In genomic region chr6:116444092-116444491, GRCh38 we compare ENCODE assay signal across 1 cellular context.
TF ChIP-seq lines count a peak whose summit lies in the region.

No MANE protein-coding gene starts in this region.

TF ChIP-seq in A549, 52 proteins besides CTCF, POLR2A, EP300 and RAD21 (continued from another document):
- TF ChIP-seq E2F6 (IDR thresholded peaks at IDR 0.05; ENCODE audit: borderline replicate concordance, low read depth) = no peak
- no peak for TF ChIP-seq CBX8 (IDR thresholded peaks at IDR 0.05)
- TF ChIP-seq ZFP36 (IDR thresholded peaks at IDR 0.05; ENCODE audit: borderline replicate concordance, partially characterized antibody) = no peak
- no peak for TF ChIP-seq REST (IDR thresholded peaks at IDR 0.05)
- no peak for TF ChIP-seq JUN (IDR thresholded peaks at IDR 0.05)
- no peak for TF ChIP-seq TP53 (CRISPR knock-in tag; IDR thresholded peaks at IDR 0.05)
- no peak for TF ChIP-seq RNF2 (IDR thresholded peaks at IDR 0.05; ENCODE audit: borderline replicate concordance, low read depth)
- TF ChIP-seq NFE2L2 (conservative IDR thresholded peaks at IDR 0.05; ENCODE audit: low read length) = no peak
- TF ChIP-seq ESRRA (IDR thresholded peaks at IDR 0.05; ENCODE audit: borderline replicate concordance, low read length) = no peak
- no peak for TF ChIP-seq KDM1A (IDR thresholded peaks at IDR 0.05; ENCODE audit: low read depth)
- no peak for TF ChIP-seq TFCP2L1 (CRISPR knock-in tag; IDR thresholded peaks at IDR 0.05)
- TF ChIP-seq EHMT2 (IDR thresholded peaks at IDR 0.05; ENCODE audit: low read depth) = no peak
- no peak for TF ChIP-seq HDAC2 (IDR thresholded peaks at IDR 0.05)
- TF ChIP-seq HOXA7 (CRISPR knock-in tag; IDR thresholded peaks at IDR 0.05) = no peak
- no peak for TF ChIP-seq ELK1 (IDR thresholded peaks at IDR 0.05; ENCODE audit: low read depth, low read length)
